ENCODE assay signal across 17 cellular contexts in genomic region chr6:158624684-158625682, GRCh38. TPM values are rescaled to one million over a fixed set of nuclear protein-coding genes. Genes with fewer than 3 reads are reported as not detected.
DNase-seq lines count a peak whose midpoint lies in the region; ATAC-seq and TF ChIP-seq lines count a peak whose summit lies in the region.
"Had no signal": no experiment of that assay in that cellular context is flagged by ENCODE, and none has a peak within 500 bp of the region (broad histone marks: within the 10 kb centered on the region; RNA-seq: fewer than 3 reads in every experiment).

No MANE protein-coding gene starts in this region.

- no peak overlapping the region for H3K4me3 Mint-ChIP-seq in activated CD4-positive, alpha-beta T cell treated with anti-CD3 and anti-CD28 coated beads for 36 hours
- H3K4me3 Mint-ChIP-seq in T-helper 17 cell (no peak overlapping the region), endothelial cell (ENCODE audit: unreplicated experiment) (no peak overlapping the region)
- H3K4me3 Mint-ChIP-seq: effector memory CD8-positive, alpha-beta T cell; stimulated activated naive B cell treated with anti-CD40 and anti-IgM and Interleukin-4, amounts not matched to agents 10 μg/mL and 1 μg/mL and 100 μg/mL, for 72 hours had no signal

- CTCF ChIA-PET in activated CD4-positive, alpha-beta T cell treated with anti-CD3 and anti-CD28 coated beads for 36 hours (lab: Charles Lee) = no interaction called here

- POLR2A ChIA-PET in activated CD4-positive, alpha-beta T cell treated with anti-CD3 and anti-CD28 coated beads for 36 hours (lab: Charles Lee) = no interaction called here

- no peaks in the 10 kb centered on the region for H3K9me3 ChIP-seq in T-helper 17 cell (ENCODE audit: control insufficient read depth, low read length, poor library complexity, severe bottlenecking)
- H3K9me3 ChIP-seq: BE2C, spleen had no signal

- H3K36me3 Mint-ChIP-seq in activated CD4-positive, alpha-beta T cell treated with anti-CD3 and anti-CD28 coated beads for 36 hours (ENCODE audit: low read depth) = peaks cover 46% of the 10 kb centered on the region
- H3K36me3 Mint-ChIP-seq in T-helper 17 cell (ENCODE audit: low read depth) (peaks cover 15% of the 10 kb centered on the region), endothelial cell (ENCODE audit: low read depth, unreplicated experiment) (peaks cover 60% of the 10 kb centered on the region)

- peaks cover 22% of the 10 kb centered on the region for H3K4me1 Mint-ChIP-seq in activated CD4-positive, alpha-beta T cell treated with anti-CD3 and anti-CD28 coated beads for 36 hours
- peaks cover 19% of the 10 kb centered on the region for H3K4me1 Mint-ChIP-seq in T-helper 17 cell
- peaks cover 10% of the 10 kb centered on the region for H3K4me1 Mint-ChIP-seq in endothelial cell (ENCODE audit: unreplicated experiment)

- peak overlapping the region; percentile 11 for H3K27ac Mint-ChIP-seq in activated CD4-positive, alpha-beta T cell treated with anti-CD3 and anti-CD28 coated beads for 36 hours
- H3K27ac Mint-ChIP-seq in T-helper 17 cell (peak overlapping the region; percentile 19), endothelial cell (ENCODE audit: unreplicated experiment) (peak overlapping the region; percentile 77)
- H3K27ac Mint-ChIP-seq: stimulated activated naive B cell treated with anti-CD40 and anti-IgM and Interleukin-4, amounts not matched to agents 10 μg/mL and 1 μg/mL and 100 μg/mL, for 72 hours had no signal

- intact Hi-C loops in activated CD4-positive, alpha-beta T cell treated with anti-CD3 and anti-CD28 coated beads for 36 hours (cut with DNase I, micrococcal nuclease) = no loop called here

- no peaks in the 10 kb centered on the region for H3K27me3 Mint-ChIP-seq in activated CD4-positive, alpha-beta T cell treated with anti-CD3 and anti-CD28 coated beads for 36 hours
- H3K27me3 Mint-ChIP-seq in T-helper 17 cell (no peaks in the 10 kb centered on the region), endothelial cell (ENCODE audit: unreplicated experiment) (peaks cover 8% of the 10 kb centered on the region)
- H3K27me3 Mint-ChIP-seq: effector memory CD8-positive, alpha-beta T cell; stimulated activated naive B cell treated with anti-CD40 and anti-IgM and Interleukin-4, amounts not matched to agents 10 μg/mL and 1 μg/mL and 100 μg/mL, for 72 hours had no signal

- no peaks in the 10 kb centered on the region for H3K9me3 Mint-ChIP-seq in activated CD4-positive, alpha-beta T cell treated with anti-CD3 and anti-CD28 coated beads for 36 hours (ENCODE audit: low read depth)
- H3K9me3 Mint-ChIP-seq in endothelial cell (ENCODE audit: unreplicated experiment) = no peaks in the 10 kb centered on the region
- H3K9me3 Mint-ChIP-seq: effector memory CD8-positive, alpha-beta T cell; stimulated activated naive B cell treated with anti-CD40 and anti-IgM and Interleukin-4, amounts not matched to agents 10 μg/mL and 1 μg/mL and 100 μg/mL, for 72 hours had no signal

- DNase-seq in activated CD4-positive, alpha-beta T cell treated with anti-CD3 and anti-CD28 coated beads for 36 hours = no peak
- DNase-seq in activated CD4-positive, alpha-beta T cell treated with anti-CD3 and anti-CD28 coated beads for 4 hours = no peak
- DNase-seq in T-helper 17 cell (no peak), endothelial cell (ENCODE audit: low spot score) (no peak), putamen (ENCODE audit: low spot score) (peak; percentile 52), superior temporal gyrus (ENCODE audit: extremely low spot score) (no peak), HK-2 (ENCODE audit: unreplicated experiment) (no peak)
- DNase-seq: activated CD4-positive, CD25-positive, alpha-beta regulatory T cell; BE2C; DND-41; effector memory CD8-positive, alpha-beta T cell; Kasumi-1; left colon; spleen; stimulated activated naive B cell treated with anti-CD40 and anti-IgM and Interleukin-4, amounts not matched to agents 10 μg/mL and 1 μg/mL and 100 μg/mL, for 72 hours had no signal

- no peak for TF ChIP-seq CTCF in endothelial cell (IDR thresholded peaks at IDR 0.05; ENCODE audit: unreplicated experiment)

- no peak for ATAC-seq in activated CD4-positive, alpha-beta T cell treated with anti-CD3 and anti-CD28 coated beads for 36 hours
- ATAC-seq in T-helper 17 cell (no peak), HG02973 (IDR thresholded peaks at IDR 0.05; ENCODE audit: unreplicated experiment) (no peak)
- ATAC-seq: effector memory CD8-positive, alpha-beta T cell; left colon; Right ventricle myocardium inferior; stimulated activated naive B cell treated with anti-CD40 and anti-IgM and Interleukin-4, amounts not matched to agents 10 μg/mL and 1 μg/mL and 100 μg/mL, for 72 hours had no signal

RNA-seq across cellular contexts. Expression of gene DYNLT1, which starts 19.6 kb away (rescaled TPM):
- total RNA-seq in activated CD4-positive, alpha-beta T cell treated with anti-CD3 and anti-CD28 coated beads for 36 hours = 100 to 1,000 TPM; 116 to 118 TPM
- total RNA-seq in T-helper 17 cell (100 to 1,000 TPM in 1 of 2 donors, 10 to 100 TPM in 1; 87.2 to 107 TPM), endothelial cell (ENCODE audit: unreplicated experiment) (115 TPM)

RNA-seq across cellular contexts. Expression of gene SYTL3, which starts 24.9 kb away (rescaled TPM):
- total RNA-seq in activated CD4-positive, alpha-beta T cell treated with anti-CD3 and anti-CD28 coated beads for 36 hours = 100 to 1,000 TPM; 163 to 180 TPM
- 10 to 100 TPM; 28.9 to 36.1 TPM for total RNA-seq in T-helper 17 cell
- total RNA-seq in endothelial cell (ENCODE audit: unreplicated experiment) = 0.77 TPM

Comparison
In these comparisons a context has a peak if more than half of its experiments do, and no peak if none do; other contexts are left out.
1. H3K27ac Mint-ChIP-seq: peak in every context shown above with its lines; median percentile 77 in endothelial cell; 19 in T-helper 17 cell; 11 in activated CD4-positive, alpha-beta T cell treated with anti-CD3 and anti-CD28 coated beads for 36 hours.
2. RNA of gene SYTL3, which starts 24.9 kb away (total RNA-seq): 163 to 180 TPM in activated CD4-positive, alpha-beta T cell treated with anti-CD3 and anti-CD28 coated beads for 36 hours and 28.9 to 36.1 TPM in T-helper 17 cell; 0.77 TPM in endothelial cell (single experiment); every median in the first group is over 10 times any median in the second.